Comparison of ENCODE assay signal across 21 cellular contexts in the genomic region with DNA sequence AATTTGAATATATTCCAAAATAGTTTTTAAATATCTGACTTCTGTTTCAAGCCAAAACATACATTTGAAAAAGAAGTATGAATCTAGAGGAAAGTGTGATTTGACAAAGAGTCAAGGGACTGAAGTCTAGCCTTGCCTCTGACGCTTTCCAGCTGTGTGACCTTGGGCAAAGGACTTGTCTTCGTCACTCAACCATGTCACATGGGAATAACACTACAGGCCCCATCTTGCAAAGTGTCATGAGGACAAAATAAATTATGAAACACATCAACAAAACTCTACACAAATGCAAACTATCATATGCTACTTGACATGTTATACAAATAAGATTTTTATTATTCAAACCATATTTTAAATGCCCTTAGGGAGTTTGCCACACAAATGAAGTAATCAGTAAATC.
"Had no signal": no experiment of that assay in that cellular context is flagged by ENCODE, and none has a peak within 500 bp of the region (broad histone marks: within the 10 kb centered on the region; RNA-seq: fewer than 3 reads in every experiment).

No MANE protein-coding gene starts in this region.

- H3K9me3 ChIP-seq: gastrocnemius medialis, mucosa of descending colon, prostate gland, suprapubic skin, upper lobe of left lung had no signal

- H3K4me3 ChIP-seq: dorsolateral prefrontal cortex, gastrocnemius medialis, lung, mucosa of descending colon, prostate gland, sigmoid colon, SK-N-MC, suprapubic skin, upper lobe of left lung had no signal

- H3K27me3 ChIP-seq: brain microvascular endothelial cell, dorsolateral prefrontal cortex, gastrocnemius medialis, sigmoid colon, suprapubic skin, upper lobe of left lung had no signal

- DNase-seq: activated CD4-positive, alpha-beta T cell treated with anti-CD3 and anti-CD28 coated beads, Interleukin-2, amount 10 ng/mL, durations not matched to agents 7 days and 5 days; activated CD4-positive, CD25-positive, alpha-beta regulatory T cell; activated CD8-positive, alpha-beta memory T cell treated with anti-CD3 and anti-CD28 coated beads for 24 hours; activated naive CD4-positive, alpha-beta T cell treated with anti-CD3 and anti-CD28 coated beads, Interleukin-2, amount 50 U/mL, for 16 hours; amygdala; brain microvascular endothelial cell; dorsolateral prefrontal cortex; gastrocnemius medialis; kidney glomerular epithelial cell; mucosa of descending colon; natural killer cell; nucleus accumbens; sigmoid colon; stimulated activated CD4-positive, alpha-beta T cell treated with anti-CD3 and anti-CD28 coated beads, Interleukin-12 subunit alpha, Interleukin-12 subunit beta, amount 100 ng/mL, for 4 hours; stimulated activated naive CD8-positive, alpha-beta T cell treated with anti-CD3 and anti-CD28 coated beads, Interleukin-15, Interleukin-2, amounts not matched to agents 100 U/mL and 50 U/mL, for 24 hours; T-helper 17 cell; upper lobe of left lung had no signal

- H3K4me1 ChIP-seq: gastrocnemius medialis, prostate gland had no signal

- H3K36me3 ChIP-seq: brain microvascular endothelial cell, gastrocnemius medialis, prostate gland, sigmoid colon, suprapubic skin, upper lobe of left lung had no signal

- H3K27ac ChIP-seq: brain microvascular endothelial cell, dorsolateral prefrontal cortex, prostate gland, sigmoid colon, SK-N-MC, suprapubic skin, upper lobe of left lung had no signal

- ATAC-seq: gastrocnemius medialis; mucosa of descending colon; natural killer cell; stimulated activated naive CD8-positive, alpha-beta T cell treated with anti-CD3 and anti-CD28 coated beads, Interleukin-15, Interleukin-2, amounts not matched to agents 100 U/mL and 50 U/mL, for 24 hours; T-helper 17 cell had no signal
